8 cellular contexts compared by ENCODE assay signal in the genomic region with DNA sequence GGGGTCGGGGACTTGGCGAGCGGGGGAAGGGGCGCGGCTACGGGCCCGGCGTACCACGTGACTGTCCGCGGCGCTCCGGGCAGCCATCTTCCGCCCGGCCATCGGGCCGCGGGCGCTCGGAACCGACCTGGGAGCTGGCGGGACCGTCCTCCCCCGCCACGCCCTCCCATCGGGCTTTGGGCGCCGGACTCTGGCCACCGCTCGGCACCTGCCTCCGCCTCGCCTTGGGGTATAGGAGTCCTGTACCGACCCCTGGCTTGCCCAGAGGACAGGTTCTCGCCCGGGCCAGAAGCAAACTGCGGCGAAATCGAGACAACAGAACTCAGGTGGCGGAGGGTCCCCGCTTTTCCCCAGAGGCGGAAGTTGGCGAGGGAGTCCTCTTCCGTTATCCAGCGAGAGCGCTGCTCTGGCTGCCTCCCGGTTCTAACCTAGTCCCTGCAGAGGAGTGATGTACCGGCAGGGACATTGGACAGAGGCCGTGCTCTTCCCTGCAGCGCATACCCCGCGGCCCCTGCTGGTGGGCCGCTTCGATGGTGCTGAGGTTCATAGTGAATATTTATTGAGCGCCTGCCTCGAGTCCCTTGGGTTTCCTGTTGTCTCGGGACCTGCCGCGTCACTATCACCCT. TPM values are rescaled to one million over a fixed set of nuclear protein-coding genes. Genes with fewer than 3 reads are reported as not detected.
DNase-seq lines count a peak whose midpoint lies in the region; ATAC-seq lines count a peak whose summit lies in the region.

No MANE protein-coding gene starts in this region.

- no peaks in the 10 kb centered on the region for H3K27me3 ChIP-seq in CD4-positive, CD25-positive, alpha-beta regulatory T cell (ENCODE audit: control insufficient read depth, insufficient read depth, low read length)
- H3K27me3 ChIP-seq in effector memory CD4-positive, alpha-beta T cell (replicated peaks; ENCODE audit: control insufficient read depth, insufficient read depth, low read length, poor library complexity, severe bottlenecking), result no peaks in the 10 kb centered on the region

- peaks cover 12 to 30% (median 24%) of the 10 kb centered on the region in 4 donors for H3K4me1 Mint-ChIP-seq in CD4-positive, CD25-positive, alpha-beta regulatory T cell
- H3K4me1 Mint-ChIP-seq in activated CD8-positive, alpha-beta T cell treated with anti-CD3 and anti-CD28 coated beads, Interleukin-2, amount 10 ng/mL, durations not matched to agents 7 days and 5 days (ENCODE audit: low read depth), result peaks cover 40% of the 10 kb centered on the region
- H3K4me1 Mint-ChIP-seq in memory B cell, result peaks cover 15% of the 10 kb centered on the region

- CTCF ChIA-PET in activated CD8-positive, alpha-beta T cell treated with anti-CD3 and anti-CD28 coated beads, Interleukin-2, amount 10 ng/mL, durations not matched to agents 7 days and 5 days (lab: Charles Lee), result interaction anchor here (0.7 to 3.5 kb wide), 7 partner anchors 12 to 112 kb away, joined by 3 to 17 read pairs (median 4); no protein-coding TSS in a partner anchor

- H3K9me3 ChIP-seq in CD4-positive, CD25-positive, alpha-beta regulatory T cell (ENCODE audit: control insufficient read depth in 2 of 2, low read length in 2 of 2), result no peaks in the 10 kb centered on the region
- no peaks in the 10 kb centered on the region for H3K9me3 ChIP-seq in effector memory CD4-positive, alpha-beta T cell (ENCODE audit: control insufficient read depth, low read length)

- H3K9me3 Mint-ChIP-seq in CD4-positive, CD25-positive, alpha-beta regulatory T cell, result no peaks in the 10 kb centered on the region
- no peaks in the 10 kb centered on the region for H3K9me3 Mint-ChIP-seq in activated CD8-positive, alpha-beta T cell treated with anti-CD3 and anti-CD28 coated beads, Interleukin-2, amount 10 ng/mL, durations not matched to agents 7 days and 5 days (ENCODE audit: insufficient read depth)
- H3K9me3 Mint-ChIP-seq in memory B cell, result no peaks in the 10 kb centered on the region

- POLR2A ChIA-PET in activated CD8-positive, alpha-beta T cell treated with anti-CD3 and anti-CD28 coated beads, Interleukin-2, amount 10 ng/mL, durations not matched to agents 7 days and 5 days (lab: Charles Lee), result interaction anchor here (0.6 to 1.5 kb wide), 7 partner anchors 10 to 217 kb away, joined by 3 to 8 read pairs (median 4); no protein-coding TSS in a partner anchor

- peak overlapping the region; percentile 96 to 99 (median 97) for H3K27ac Mint-ChIP-seq in CD4-positive, CD25-positive, alpha-beta regulatory T cell
- H3K27ac Mint-ChIP-seq in activated CD8-positive, alpha-beta T cell treated with anti-CD3 and anti-CD28 coated beads, Interleukin-2, amount 10 ng/mL, durations not matched to agents 7 days and 5 days, result peak overlapping the region; percentile 90
- H3K27ac Mint-ChIP-seq in memory B cell, result peak overlapping the region; percentile 94

- no peaks in the 10 kb centered on the region for H3K36me3 ChIP-seq in CD4-positive, CD25-positive, alpha-beta regulatory T cell (ENCODE audit: control insufficient read depth, insufficient read depth, low read length)
- H3K36me3 ChIP-seq in effector memory CD4-positive, alpha-beta T cell (ENCODE audit: control insufficient read depth, insufficient read depth, low read length), result no peaks in the 10 kb centered on the region

- H3K4me1 ChIP-seq in CD4-positive, CD25-positive, alpha-beta regulatory T cell (ENCODE audit: control insufficient read depth, insufficient read depth, low read length, poor library complexity, severe bottlenecking), result peaks cover 37% of the 10 kb centered on the region
- H3K4me1 ChIP-seq in effector memory CD4-positive, alpha-beta T cell (ENCODE audit: control insufficient read depth, insufficient read depth, low read length, poor library complexity, severe bottlenecking), result peaks cover 18% of the 10 kb centered on the region

- H3K27ac ChIP-seq in CD4-positive, CD25-positive, alpha-beta regulatory T cell (ENCODE audit: insufficient read depth, low read length, poor library complexity, severe bottlenecking), result peak overlapping the region; percentile 100
- peak overlapping the region; percentile 97 for H3K27ac ChIP-seq in effector memory CD4-positive, alpha-beta T cell (ENCODE audit: insufficient read depth, low read length, poor library complexity, severe bottlenecking)

- peaks cover 6% of the 10 kb centered on the region for H3K27me3 Mint-ChIP-seq in CD4-positive, CD25-positive, alpha-beta regulatory T cell
- H3K27me3 Mint-ChIP-seq in activated CD8-positive, alpha-beta T cell treated with anti-CD3 and anti-CD28 coated beads, Interleukin-2, amount 10 ng/mL, durations not matched to agents 7 days and 5 days (ENCODE audit: low read depth), result no peaks in the 10 kb centered on the region
- H3K27me3 Mint-ChIP-seq in memory B cell, result no peaks in the 10 kb centered on the region

- H3K36me3 Mint-ChIP-seq in CD4-positive, CD25-positive, alpha-beta regulatory T cell, result no peaks in the 10 kb centered on the region
- H3K36me3 Mint-ChIP-seq in activated CD8-positive, alpha-beta T cell treated with anti-CD3 and anti-CD28 coated beads, Interleukin-2, amount 10 ng/mL, durations not matched to agents 7 days and 5 days (ENCODE audit: low read depth), result peaks cover 7% of the 10 kb centered on the region
- peaks cover 6% of the 10 kb centered on the region for H3K36me3 Mint-ChIP-seq in memory B cell

- H3K4me3 ChIP-seq in CD4-positive, CD25-positive, alpha-beta regulatory T cell (ENCODE audit: low read depth, low read length), result peak overlapping the region; percentile 83
- peak overlapping the region; percentile 93 for H3K4me3 ChIP-seq in effector memory CD4-positive, alpha-beta T cell (ENCODE audit: insufficient read depth, low read depth, low read length, poor library complexity, severe bottlenecking)

- peak; percentile 33 to 34 for ATAC-seq in CD4-positive, CD25-positive, alpha-beta regulatory T cell (ENCODE audit: low read depth in 2 of 2)
- peak; percentile 49 for ATAC-seq in GM19035 (IDR thresholded peaks at IDR 0.05; ENCODE audit: unreplicated experiment)
- peak; percentile 45 for ATAC-seq in HG03175 (IDR thresholded peaks at IDR 0.05; ENCODE audit: unreplicated experiment)
- ATAC-seq in activated CD8-positive, alpha-beta T cell treated with anti-CD3 and anti-CD28 coated beads, Interleukin-2, amount 10 ng/mL, durations not matched to agents 7 days and 5 days, result peak; percentile 52
- peak; percentile 53 for ATAC-seq in memory B cell (ENCODE audit: low read depth)

- DNase-seq in CD4-positive, CD25-positive, alpha-beta regulatory T cell, result peak; percentile 58 to 86 (median 66)
- DNase-seq in NCI-H69 (lab: John Stamatoyannopoulos, UW) (peak; percentile 88), memory B cell (ENCODE audit: low spot score in 2 of 2) (peak in 1 of 2 donors; percentile 74)
- DNase-seq in activated CD8-positive, alpha-beta T cell treated with anti-CD3 and anti-CD28 coated beads, Interleukin-2, amount 10 ng/mL, durations not matched to agents 7 days and 5 days, result peak; percentile 74
- peak; percentile 48 to 51 (median 51) for DNase-seq in effector memory CD4-positive, alpha-beta T cell
- peak; percentile 31 to 34 for DNase-seq in stimulated activated CD8-positive, alpha-beta memory T cell treated with anti-CD3 and anti-CD28 coated beads, Interleukin-2, amount 100 ng/mL, for 1 hour (ENCODE audit: low read depth in 2 of 2)

- H3K4me3 Mint-ChIP-seq in CD4-positive, CD25-positive, alpha-beta regulatory T cell, result peak overlapping the region; percentile 97 to 99 (median 97)
- peak overlapping the region; percentile 86 for H3K4me3 Mint-ChIP-seq in activated CD8-positive, alpha-beta T cell treated with anti-CD3 and anti-CD28 coated beads, Interleukin-2, amount 10 ng/mL, durations not matched to agents 7 days and 5 days
- peak overlapping the region; percentile 98 for H3K4me3 Mint-ChIP-seq in memory B cell

RNA-seq across cellular contexts. Expression of a gene that starts 1.2 kb away (rescaled TPM):
- total RNA-seq in CD4-positive, CD25-positive, alpha-beta regulatory T cell, result 241 TPM
- polyA plus RNA-seq in CD4-positive, CD25-positive, alpha-beta regulatory T cell, result 10 to 100 TPM; 25.7 to 34.3 (median 31.4) TPM
- total RNA-seq in activated CD8-positive, alpha-beta T cell treated with anti-CD3 and anti-CD28 coated beads, Interleukin-2, amount 10 ng/mL, durations not matched to agents 7 days and 5 days, result 10 to 100 TPM; 14.2 to 16.4 TPM

Comparison
In these comparisons a context has a peak if more than half of its experiments do, and no peak if none do; other contexts are left out.
1. RNA of a gene that starts 1.2 kb away (total RNA-seq): 241 TPM in CD4-positive, CD25-positive, alpha-beta regulatory T cell (single experiment); 14.2 to 16.4 TPM in activated CD8-positive, alpha-beta T cell treated with anti-CD3 and anti-CD28 coated beads, Interleukin-2, amount 10 ng/mL, durations not matched to agents 7 days and 5 days; every median in the first group is over 10 times any median in the second.
2. Peak in every context shown above with its lines, with median percentiles within 50 percentile points of each other: ATAC-seq, H3K27ac Mint-ChIP-seq and H3K4me3 Mint-ChIP-seq.